ENCODE assay signal across 8 cellular contexts in the genomic region with DNA sequence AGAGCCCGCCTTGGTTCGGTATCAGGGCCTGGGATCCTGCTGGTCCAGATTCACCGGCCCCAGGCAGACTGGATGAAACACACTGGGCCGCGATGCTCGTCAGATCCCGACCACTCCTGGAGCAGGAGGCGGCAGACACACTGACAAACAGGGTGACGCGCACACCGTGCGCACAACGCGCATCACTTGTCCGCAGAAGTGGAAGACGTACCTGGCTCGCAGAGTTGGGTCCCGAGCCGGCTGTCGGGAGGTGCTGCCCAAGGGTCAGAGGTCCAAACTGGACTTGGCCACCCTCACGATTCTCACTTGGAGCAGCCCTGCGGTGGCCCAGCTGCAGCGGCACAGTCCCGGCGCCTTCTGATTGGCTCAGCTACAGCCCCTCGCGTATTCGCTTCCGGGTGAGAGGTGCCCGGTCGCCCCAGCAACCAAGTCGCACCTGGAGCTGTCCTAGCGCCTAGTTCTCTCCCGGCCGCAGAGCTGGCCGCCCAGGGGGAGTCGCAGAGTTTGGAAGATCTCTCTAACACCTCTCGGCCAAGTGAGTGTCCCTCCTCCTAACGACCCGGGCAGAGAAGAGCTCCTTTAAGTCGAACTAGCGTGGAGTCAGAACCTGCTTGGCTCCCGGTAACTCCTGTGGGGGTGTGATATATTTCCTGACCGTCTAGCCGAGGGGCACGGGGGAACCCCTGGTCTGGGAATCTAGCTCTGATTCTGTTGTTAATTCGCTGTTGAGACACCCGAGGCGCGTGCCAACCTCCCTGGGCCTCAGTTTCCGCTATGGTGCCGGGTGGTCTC. TPM values are rescaled to one million over a fixed set of nuclear protein-coding genes. Genes with fewer than 3 reads are reported as not detected.
DNase-seq lines count a peak whose midpoint lies in the region; ATAC-seq, FAIRE-seq and TF ChIP-seq lines count a peak whose summit lies in the region.

A gene with protein sequence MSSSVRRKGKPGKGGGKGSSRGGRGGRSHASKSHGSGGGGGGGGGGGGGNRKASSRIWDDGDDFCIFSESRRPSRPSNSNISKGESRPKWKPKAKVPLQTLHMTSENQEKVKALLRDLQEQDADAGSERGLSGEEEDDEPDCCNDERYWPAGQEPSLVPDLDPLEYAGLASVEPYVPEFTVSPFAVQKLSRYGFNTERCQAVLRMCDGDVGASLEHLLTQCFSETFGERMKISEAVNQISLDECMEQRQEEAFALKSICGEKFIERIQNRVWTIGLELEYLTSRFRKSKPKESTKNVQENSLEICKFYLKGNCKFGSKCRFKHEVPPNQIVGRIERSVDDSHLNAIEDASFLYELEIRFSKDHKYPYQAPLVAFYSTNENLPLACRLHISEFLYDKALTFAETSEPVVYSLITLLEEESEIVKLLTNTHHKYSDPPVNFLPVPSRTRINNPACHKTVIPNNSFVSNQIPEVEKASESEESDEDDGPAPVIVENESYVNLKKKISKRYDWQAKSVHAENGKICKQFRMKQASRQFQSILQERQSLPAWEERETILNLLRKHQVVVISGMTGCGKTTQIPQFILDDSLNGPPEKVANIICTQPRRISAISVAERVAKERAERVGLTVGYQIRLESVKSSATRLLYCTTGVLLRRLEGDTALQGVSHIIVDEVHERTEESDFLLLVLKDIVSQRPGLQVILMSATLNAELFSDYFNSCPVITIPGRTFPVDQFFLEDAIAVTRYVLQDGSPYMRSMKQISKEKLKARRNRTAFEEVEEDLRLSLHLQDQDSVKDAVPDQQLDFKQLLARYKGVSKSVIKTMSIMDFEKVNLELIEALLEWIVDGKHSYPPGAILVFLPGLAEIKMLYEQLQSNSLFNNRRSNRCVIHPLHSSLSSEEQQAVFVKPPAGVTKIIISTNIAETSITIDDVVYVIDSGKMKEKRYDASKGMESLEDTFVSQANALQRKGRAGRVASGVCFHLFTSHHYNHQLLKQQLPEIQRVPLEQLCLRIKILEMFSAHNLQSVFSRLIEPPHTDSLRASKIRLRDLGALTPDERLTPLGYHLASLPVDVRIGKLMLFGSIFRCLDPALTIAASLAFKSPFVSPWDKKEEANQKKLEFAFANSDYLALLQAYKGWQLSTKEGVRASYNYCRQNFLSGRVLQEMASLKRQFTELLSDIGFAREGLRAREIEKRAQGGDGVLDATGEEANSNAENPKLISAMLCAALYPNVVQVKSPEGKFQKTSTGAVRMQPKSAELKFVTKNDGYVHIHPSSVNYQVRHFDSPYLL (N-terminal part only) (minus strand): TSS at position 359 of the 792 bp plus-strand sequence. CDS start 7,529 bp downstream, outside the sequence.
A gene (plus strand): TSS at position 401 of the 792 bp plus-strand sequence.

- H3K27ac ChIP-seq in RWPE2 (ENCODE audit: poor library complexity, severe bottlenecking), result peak within 1 kb of the TSS; percentile 19
- H3K27ac ChIP-seq in stomach smooth muscle (ENCODE audit: low read length), result peak within 1 kb of the TSS; percentile 59

- H3K9me3 ChIP-seq in RWPE2 (ENCODE audit: severe bottlenecking) (peaks cover 8% of the 10 kb centered on the region), neuron (ENCODE audit: low read length) (peaks cover 3% of the 10 kb centered on the region), stomach smooth muscle (ENCODE audit: control insufficient read depth in 2 of 2, low read length in 2 of 2) (no peaks in the 10 kb centered on the region)

- H3K27me3 ChIP-seq in RWPE2 (ENCODE audit: insufficient read depth, poor library complexity, severe bottlenecking) (no peaks in the 10 kb centered on the region), neuron (ENCODE audit: insufficient read depth, low read length) (no peaks in the 10 kb centered on the region), stomach smooth muscle (ENCODE audit: control insufficient read depth in 1 of 2, insufficient read depth in 2 of 2, low read length in 2 of 2) (no peaks in the 10 kb centered on the region)

- H2AFZ ChIP-seq in neuron (ENCODE audit: low read depth, low read length), result peak within 1 kb of the TSS; percentile 99

- peak; percentile 84 for FAIRE-seq in H54 (lab: Jason Lieb, UNC)

- H3K4me3 ChIP-seq in LNCaP clone FGC (ENCODE audit: low read depth, low read length) (peak within 1 kb of the TSS; percentile 80), RWPE2 (ENCODE audit: severe bottlenecking) (peak within 1 kb of the TSS; percentile 68), neuron (ENCODE audit: low read length) (peak within 1 kb of the TSS; percentile 97), stomach smooth muscle (ENCODE audit: low read length in 2 of 2) (peak within 1 kb of the TSS; percentile 92 to 100)

- peak within 1 kb of the TSS; percentile 81 to 89 for H3K9ac ChIP-seq in stomach smooth muscle (ENCODE audit: low read length in 2 of 2)

- in situ Hi-C loops in G401 (cut with HindIII; ENCODE audit: low sequenced_read_pairs), result no loop called here

- DNase-seq in G401 (ENCODE audit: low spot score) (peak; percentile 89), H54 (ENCODE audit: insufficient read length, low spot score) (peak; percentile 92), LNCaP clone FGC (ENCODE audit: low read depth) (peak; percentile 54), RWPE2 (ENCODE audit: low spot score) (peak; percentile 85), foreskin melanocyte (peak; percentile 70)
- DNase-seq in activated effector memory CD4-positive, alpha-beta T cell treated with anti-CD3 and anti-CD28 coated beads, Interleukin-2, amount 50 U/mL, for 16 hours, result peak; percentile 93

- H3K4me1 ChIP-seq in RWPE2 (ENCODE audit: insufficient read depth, poor library complexity, severe bottlenecking) (no peaks in the 10 kb centered on the region), neuron (ENCODE audit: insufficient read depth, low read length) (peaks cover 14% of the 10 kb centered on the region), stomach smooth muscle (ENCODE audit: control insufficient read depth, insufficient read depth, low read length) (peaks cover 11% of the 10 kb centered on the region)

- peaks cover 8% of the 10 kb centered on the region for H3K36me3 ChIP-seq in RWPE2 (ENCODE audit: low read depth)
- H3K36me3 ChIP-seq in neuron (ENCODE audit: insufficient read depth, low read length), result peaks cover 4% of the 10 kb centered on the region
- peaks cover 0 to 3% of the 10 kb centered on the region in 2 donors for H3K36me3 ChIP-seq in stomach smooth muscle (ENCODE audit: control insufficient read depth in 2 of 2, insufficient read depth in 2 of 2, low read length in 2 of 2)

- TF ChIP-seq CTCF in LNCaP clone FGC (IDR thresholded peaks at IDR 0.05; ENCODE audit: control insufficient read depth, extremely low read depth, insufficient read depth) (no peak), RWPE2 (IDR thresholded peaks at IDR 0.05; ENCODE audit: poor library complexity, severe bottlenecking) (no peak)

- TF ChIP-seq POLR2A in H54 (IDR thresholded peaks at IDR 0.05; ENCODE audit: low read depth, low read length), result peak; percentile 73

- ATAC-seq in RWPE2 (ENCODE audit: low read depth), result peak; percentile 98

RNA-seq across cellular contexts. Expression of the first gene that starts in this region (rescaled TPM):
- total RNA-seq in G401 (2014; rRNA removed; shearing (Covaris generic)), result 35.8 and 38.1 TPM in 2 replicates

RNA-seq across cellular contexts. Expression of the second gene that starts in this region (rescaled TPM):
- total RNA-seq in G401 (2014; rRNA removed; shearing (Covaris generic)), result 29.6 and 30.5 TPM in 2 replicates

Comparison
In these comparisons a context has a peak if more than half of its experiments do, and no peak if none do; other contexts are left out.
1. Peak in every context shown above with its lines: DNase-seq, ATAC-seq, H3K4me3 ChIP-seq and H3K27ac ChIP-seq.